28 cellular contexts compared by ENCODE assay signal in the genomic region with DNA sequence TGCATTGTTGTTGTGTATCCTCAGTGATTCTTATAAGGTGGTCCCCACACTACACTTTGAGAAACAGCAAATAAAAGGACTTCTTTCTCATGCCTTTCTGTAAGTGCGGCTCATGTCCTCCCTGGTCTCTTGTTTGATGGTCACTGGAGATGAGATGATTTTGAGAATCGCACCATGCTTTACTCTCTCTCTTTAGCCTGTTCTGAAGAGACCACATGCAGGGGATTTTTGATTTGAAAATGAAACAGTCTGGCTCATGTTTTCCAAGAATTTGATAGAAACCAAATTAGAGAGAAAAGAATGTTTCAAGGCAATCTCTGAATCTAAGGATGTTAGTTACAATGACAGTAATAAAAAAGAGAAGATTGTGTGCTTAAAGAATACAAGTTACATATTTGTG. TPM values are rescaled to one million over a fixed set of nuclear protein-coding genes. Genes with fewer than 3 reads are reported as not detected.
"Had no signal": no experiment of that assay in that cellular context is flagged by ENCODE, and none has a peak within 500 bp of the region (broad histone marks: within the 10 kb centered on the region; RNA-seq: fewer than 3 reads in every experiment).

No MANE protein-coding gene starts in this region.

- H3K9me3 ChIP-seq: adrenal gland, MG63 had no signal

- H3K4me3 Mint-ChIP-seq: activated naive CD8-positive, alpha-beta T cell treated with anti-CD3 and anti-CD28 coated beads, Interleukin-2, amount 10 ng/mL, durations not matched to agents 7 days and 5 days; brain had no signal

- H3K4me1 ChIP-seq: adrenal gland had no signal

- H3K36me3 Mint-ChIP-seq: activated naive CD8-positive, alpha-beta T cell treated with anti-CD3 and anti-CD28 coated beads, Interleukin-2, amount 10 ng/mL, durations not matched to agents 7 days and 5 days; brain had no signal

- DNase-seq: activated CD4-positive, alpha-beta T cell treated with anti-CD3 and anti-CD28 coated beads for 1 hour; activated CD4-positive, alpha-beta T cell treated with anti-CD3 and anti-CD28 coated beads for 48 hours; activated CD4-positive, CD25-positive, alpha-beta regulatory T cell; activated CD8-positive, alpha-beta memory T cell treated with anti-CD3 and anti-CD28 coated beads, Interleukin-2, amount 50 U/mL, for 4 hours; activated effector memory CD4-positive, alpha-beta T cell treated with anti-CD3 and anti-CD28 coated beads, Interleukin-2, amount 50 U/mL, for 16 hours; activated naive CD4-positive, alpha-beta T cell; activated naive CD4-positive, alpha-beta T cell treated with anti-CD3 and anti-CD28 coated beads, Interleukin-2, amount 50 U/mL, for 16 hours; activated naive CD8-positive, alpha-beta T cell treated with anti-CD3 and anti-CD28 coated beads, Interleukin-2, amount 10 ng/mL, durations not matched to agents 7 days and 5 days; activated T-cell treated with anti-CD3 and anti-CD28 coated beads for 4 hours; activated T-cell treated with anti-CD3 and anti-CD28 coated beads, Interleukin-2, amount 50 U/mL, for 48 hours; adrenal gland; central memory CD4-positive, alpha-beta T cell; Kasumi-1; KG1; MG63; NCI-H1048; NCI-H1105 treated with DMSO at 0.1 percent for 48 hours; NCI-H1436; NCI-H1694; NCI-H1930; NCI-H345; NCI-H524 treated with DMSO at 0.1 percent for 48 hours; PC-9; Right ventricle myocardium superior; T1000; WERI-Rb-1 had no signal

- H3K27ac Mint-ChIP-seq: activated naive CD8-positive, alpha-beta T cell treated with anti-CD3 and anti-CD28 coated beads, Interleukin-2, amount 10 ng/mL, durations not matched to agents 7 days and 5 days had no signal

- H3K4me3 ChIP-seq: adrenal gland, MG63, PC-9 had no signal

- H2AFZ ChIP-seq: PC-9 had no signal

- H3K4me2 ChIP-seq: PC-9 had no signal

- H3K36me3 ChIP-seq: WERI-Rb-1 had no signal

- H3K27ac ChIP-seq: adrenal gland, PC-9, WERI-Rb-1 had no signal

- H3K9me3 Mint-ChIP-seq: activated naive CD8-positive, alpha-beta T cell treated with anti-CD3 and anti-CD28 coated beads, Interleukin-2, amount 10 ng/mL, durations not matched to agents 7 days and 5 days; brain had no signal

- H3K27me3 ChIP-seq: adrenal gland, MG63 had no signal

RNA-seq across cellular contexts. Expression of a gene that starts 18.0 kb away (rescaled TPM):
- total RNA-seq: activated naive CD8-positive, alpha-beta T cell treated with anti-CD3 and anti-CD28 coated beads, Interleukin-2, amount 10 ng/mL, durations not matched to agents 7 days and 5 days; T-helper 2 cell treated with Interferon-gamma antibody and Interleukin-4, amounts not matched to agents 100 ng/mL and 5 ng/mL, for 36 hours had no signal
